26 cellular contexts compared by ENCODE assay signal in the genomic region with DNA sequence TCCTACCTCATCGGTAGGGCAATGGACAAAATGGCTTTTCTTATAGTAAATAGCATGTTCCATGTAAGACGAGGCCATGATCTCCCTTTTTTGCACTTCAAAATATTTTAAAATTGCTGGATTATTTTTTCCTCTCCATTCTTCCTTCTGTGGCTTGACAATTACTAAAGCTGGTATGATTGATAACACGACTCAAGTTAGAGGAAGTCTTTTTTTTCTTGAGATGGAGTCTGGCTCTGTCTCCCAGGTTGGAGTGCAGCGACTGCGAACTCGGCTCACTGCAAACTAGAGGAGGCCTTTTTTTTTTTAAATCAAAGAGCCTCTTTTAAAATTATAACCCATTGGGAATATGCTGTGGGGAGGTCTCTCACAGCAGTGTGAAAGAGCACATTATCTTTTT.
DNase-seq lines count a peak whose midpoint lies in the region; ATAC-seq, FAIRE-seq and TF ChIP-seq lines count a peak whose summit lies in the region.
"Had no signal": no experiment of that assay in that cellular context is flagged by ENCODE, and none has a peak within 500 bp of the region (broad histone marks: within the 10 kb centered on the region; RNA-seq: fewer than 3 reads in every experiment).

No MANE protein-coding gene starts in this region.

- H3K9me1 ChIP-seq in K562 (ENCODE audit: control insufficient read depth, insufficient read depth, low read length) = no peaks in the 10 kb centered on the region

- H3K27ac Mint-ChIP-seq in neural crest cell (ENCODE audit: unreplicated experiment) = peak overlapping the region; percentile 55
- H3K27ac Mint-ChIP-seq in activated T-cell treated with anti-CD3 and anti-CD28 coated beads, Interleukin-2, amount 50 U/mL, for 72 hours = no peak overlapping the region
- no peak overlapping the region for H3K27ac Mint-ChIP-seq in MCF 10A (ENCODE audit: low read depth, unreplicated experiment)
- H3K27ac Mint-ChIP-seq: effector memory CD8-positive, alpha-beta T cell had no signal

- H3K9me3 Mint-ChIP-seq in neural crest cell (peaks cover 3% of the 10 kb centered on the region), MCF 10A (ENCODE audit: unreplicated experiment) (no peaks in the 10 kb centered on the region)
- peaks cover 0 to 3% of the 10 kb centered on the region in 2 donors for H3K9me3 Mint-ChIP-seq in activated T-cell treated with anti-CD3 and anti-CD28 coated beads, Interleukin-2, amount 50 U/mL, for 72 hours
- H3K9me3 Mint-ChIP-seq: effector memory CD8-positive, alpha-beta T cell had no signal

- FAIRE-seq in K562 (lab: Jason Lieb, UNC) (no peak), HepG2 (lab: Jason Lieb, UNC) (no peak)
- FAIRE-seq: G401.6, kidney had no signal

- DNase-seq in K562 (ENCODE audit: extremely low read depth in 1 of 4, low spot score in 3 of 4) (no peak), neural crest cell (ENCODE audit: low read depth, low spot score) (no peak), MCF 10A (ENCODE audit: unreplicated experiment) (no peak), HepG2 (ENCODE audit: low spot score) (no peak)
- no peak for DNase-seq in activated T-cell treated with anti-CD3 and anti-CD28 coated beads, Interleukin-2, amount 50 U/mL, for 72 hours
- DNase-seq: ACHN; activated gamma-delta T cell; brain microvascular endothelial cell; effector memory CD8-positive, alpha-beta T cell; gastrocnemius medialis; KG1; kidney; NCI-H187 treated with DMSO at 0.1 percent for 48 hours; NCI-H774; posterior cingulate gyrus; right lobe of liver; SHP77 treated with DMSO at 0.1 percent for 48 hours; stimulated activated CD4-positive, alpha-beta T cell treated with anti-CD3 and anti-CD28 coated beads, Interleukin-15, amount 100 ng/mL, for 24 hours; stimulated activated CD8-positive, alpha-beta memory T cell treated with anti-CD3 and anti-CD28 coated beads, Interleukin-4, amount 100 ng/mL, for 48 hours; upper lobe of right lung had no signal

- H2AFZ ChIP-seq in OCI-LY3 (ENCODE audit: low read depth, low read length) (no peak overlapping the region), K562 (ENCODE audit: low read depth, low read length) (peak overlapping the region; percentile 66; the same call in 1 of the 2 replicates), HepG2 (ENCODE audit: low read length) (no peak overlapping the region)

- H3K4me2 ChIP-seq in BLaER1 treated with 17β-estradiol and CSF1 and Interleukin-3, amounts not matched to agents 10 nM and 100 nM = peak overlapping the region; percentile 27 to 81 (median 63); a peak in 19 of 22 replicates
- H3K4me2 ChIP-seq in OCI-LY3 (ENCODE audit: low read length) = peak overlapping the region; percentile 39
- no peak overlapping the region for H3K4me2 ChIP-seq in K562 (ENCODE audit: insufficient read depth, low read length)
- H3K4me2 ChIP-seq in HepG2 (ENCODE audit: low read depth, low read length) = no peak overlapping the region

- no peaks in the 10 kb centered on the region for H3K27me3 ChIP-seq in BLaER1 treated with 17β-estradiol and CSF1 and Interleukin-3, amounts not matched to agents 10 nM and 100 nM
- H3K27me3 ChIP-seq in OCI-LY3 (ENCODE audit: low read depth, low read length) (no peaks in the 10 kb centered on the region), K562 (ENCODE audit: control insufficient read depth in 2 of 2, insufficient read depth in 2 of 2, low read length in 2 of 2) (no peaks in the 10 kb centered on the region), HepG2 (ENCODE audit: control insufficient read depth in 1 of 2, insufficient read depth in 2 of 2, low read length in 2 of 2) (no peaks in the 10 kb centered on the region)
- H3K27me3 ChIP-seq: brain microvascular endothelial cell, esophagus muscularis mucosa, gastrocnemius medialis, right lobe of liver, upper lobe of right lung had no signal

- TF ChIP-seq CTCF in OCI-LY3 (IDR thresholded peaks at IDR 0.05; ENCODE audit: low read depth, low read length) (no peak), K562 (IDR thresholded peaks at IDR 0.05 in 2 of 3, conservative IDR thresholded peaks at IDR 0.05 in 1 of 3; ENCODE audit: insufficient read depth in 2 of 3, low read depth in 1 of 3, low read length in 3 of 3) (no peak), neural crest cell (conservative IDR thresholded peaks at IDR 0.05) (no peak), MCF 10A (IDR thresholded peaks at IDR 0.05; ENCODE audit: unreplicated experiment) (no peak), HepG2 (CRISPR knock-in tag; IDR thresholded peaks at IDR 0.05) (no peak)

- H3K36me3 Mint-ChIP-seq in neural crest cell (ENCODE audit: low read depth) (peaks cover 4% of the 10 kb centered on the region), MCF 10A (ENCODE audit: insufficient read depth, unreplicated experiment) (no peaks in the 10 kb centered on the region)
- peaks cover 2 to 3% of the 10 kb centered on the region in 2 donors for H3K36me3 Mint-ChIP-seq in activated T-cell treated with anti-CD3 and anti-CD28 coated beads, Interleukin-2, amount 50 U/mL, for 72 hours (ENCODE audit: insufficient read depth in 2 of 2)

- peak overlapping the region in 3 of 11 experiments; percentile 18 to 64 (median 48); a peak in 3 of 22 replicates for H3K9ac ChIP-seq in BLaER1 treated with 17β-estradiol and CSF1 and Interleukin-3, amounts not matched to agents 10 nM and 100 nM
- H3K9ac ChIP-seq in OCI-LY3 (ENCODE audit: low read length) = peak overlapping the region; percentile 27; the same call in 1 of the 2 replicates
- no peak overlapping the region for H3K9ac ChIP-seq in K562 (ENCODE audit: insufficient read depth in 1 of 2, low read depth in 2 of 2, low read length in 2 of 2)
- no peak overlapping the region for H3K9ac ChIP-seq in HepG2 (ENCODE audit: insufficient read depth, low read depth, low read length)

- ATAC-seq in K562 (peak; percentile 52), HG03135 (IDR thresholded peaks at IDR 0.05; ENCODE audit: unreplicated experiment) (no peak), HepG2 (no peak)
- no peak for ATAC-seq in activated T-cell treated with anti-CD3 and anti-CD28 coated beads, Interleukin-2, amount 50 U/mL, for 72 hours (replicated peaks in 1 of 2)
- ATAC-seq: effector memory CD8-positive, alpha-beta T cell; gastrocnemius medialis; right lobe of liver; upper lobe of right lung had no signal

- TF ChIP-seq EP300 in K562 (IDR thresholded peaks at IDR 0.05; ENCODE audit: low read length) (no peak), HepG2 (IDR thresholded peaks at IDR 0.05; ENCODE audit: low read depth in 2 of 2, low read length in 2 of 2) (no peak), HepG2 (CRISPR knock-in tag; IDR thresholded peaks at IDR 0.05; ENCODE audit: borderline replicate concordance) (no peak)

- in situ Hi-C loops in K562 (cut with MboI) = no loop called here
- in situ Hi-C loops in HepG2 (cut with HindIII; ENCODE audit: extremely low pct_ligation_motif_present, low pct_unique_long_range_greater_than_20kb) = no loop called here

- H3K4me3 Mint-ChIP-seq in neural crest cell = no peak overlapping the region
- no peak overlapping the region for H3K4me3 Mint-ChIP-seq in activated T-cell treated with anti-CD3 and anti-CD28 coated beads, Interleukin-2, amount 50 U/mL, for 72 hours
- H3K4me3 Mint-ChIP-seq in MCF 10A (ENCODE audit: unreplicated experiment) = no peak overlapping the region
- H3K4me3 Mint-ChIP-seq: effector memory CD8-positive, alpha-beta T cell had no signal

- peak overlapping the region in 10 of 11 experiments; percentile 8 to 77 (median 57); a peak in 12 of 22 replicates for H3K27ac ChIP-seq in BLaER1 treated with 17β-estradiol and CSF1 and Interleukin-3, amounts not matched to agents 10 nM and 100 nM
- peak overlapping the region; percentile 61 for H3K27ac ChIP-seq in OCI-LY3 (ENCODE audit: low read length)
- no peak overlapping the region for H3K27ac ChIP-seq in K562 (ENCODE audit: extremely low read depth, low read depth, low read length)
- no peak overlapping the region for H3K27ac ChIP-seq in HepG2 (ENCODE audit: extremely low read length, insufficient read depth, low read length)
- H3K27ac ChIP-seq: brain microvascular endothelial cell, esophagus muscularis mucosa, gastrocnemius medialis, right lobe of liver, upper lobe of right lung had no signal

- POLR2A ChIA-PET in K562 (lab: Yijun Ruan, JAX) (no interaction called here), MCF 10A (lab: Yijun Ruan, JAX) (no interaction called here), HepG2 (lab: Yijun Ruan, JAX) (no interaction called here)

- intact Hi-C loops in K562 (cut with micrococcal nuclease) = no loop called here
- intact Hi-C loops in MCF 10A (cut with micrococcal nuclease) = no loop called here
- intact Hi-C loops in HepG2 (cut with micrococcal nuclease; ENCODE audit: unreplicated experiment) = no loop called here

- peaks cover 10 to 62% (median 53%) of the 10 kb centered on the region in 11 experiments; a peak in 21 of 22 replicates for H3K9me3 ChIP-seq in BLaER1 treated with 17β-estradiol and CSF1 and Interleukin-3, amounts not matched to agents 10 nM and 100 nM (replicated peaks in 1 of 11)
- no peaks in the 10 kb centered on the region for H3K9me3 ChIP-seq in OCI-LY3 (ENCODE audit: insufficient read depth, low read length)
- peaks cover 5% of the 10 kb centered on the region; the same call in 1 of the 2 replicates for H3K9me3 ChIP-seq in K562 (replicated peaks; ENCODE audit: control insufficient read depth, insufficient read depth, low read depth, low read length)
- H3K9me3 ChIP-seq in HepG2 (ENCODE audit: low read length) = no peaks in the 10 kb centered on the region
- H3K9me3 ChIP-seq: esophagus muscularis mucosa, gastrocnemius medialis, HAP-1, right lobe of liver, upper lobe of right lung had no signal

- TF ChIP-seq POLR2A in K562 (conservative IDR thresholded peaks at IDR 0.05) (no peak), HepG2 (IDR thresholded peaks at IDR 0.05; ENCODE audit: insufficient read depth in 1 of 2, low read depth in 2 of 2, low read length in 2 of 2) (no peak)

- no peak overlapping the region; a peak in 1 of 20 replicates for H3K4me3 ChIP-seq in BLaER1 treated with 17β-estradiol and CSF1 and Interleukin-3, amounts not matched to agents 10 nM and 100 nM
- H3K4me3 ChIP-seq in OCI-LY3 (ENCODE audit: low read length) (no peak overlapping the region), K562 (no peak overlapping the region), HepG2 (replicated peaks in 1 of 3; ENCODE audit: insufficient read depth in 1 of 3, low read depth in 2 of 3, low read length in 3 of 3) (no peak overlapping the region)
- H3K4me3 ChIP-seq: esophagus muscularis mucosa, gastrocnemius medialis, HAP-1, right lobe of liver, upper lobe of right lung had no signal

- no TSS peak for BruUV-seq in K562 (replicated peaks; lab: Mats Ljungman, UMichigan)
- BruUV-seq in MCF 10A (replicated peaks; lab: Mats Ljungman, UMichigan) = no TSS peak
- BruUV-seq in HepG2 (replicated peaks; lab: Mats Ljungman, UMichigan) = no TSS peak

- CTCF ChIA-PET in K562 (lab: Yijun Ruan, JAX; ENCODE audit: low intra/inter-chr PET ratio) (no interaction called here), MCF 10A (lab: Yijun Ruan, JAX) (interaction anchor here (0.6 kb wide), 1 partner anchor 10 kb away, joined by 3 read pairs; no protein-coding TSS in a partner anchor), HepG2 (lab: Yijun Ruan, JAX; ENCODE audit: low intra/inter-chr PET ratio, low total read pairs) (no interaction called here)

- H3K4me1 ChIP-seq in BLaER1 treated with 17β-estradiol and CSF1 and Interleukin-3, amounts not matched to agents 10 nM and 100 nM = peaks cover 18 to 89% (median 34%) of the 10 kb centered on the region in 10 experiments
- H3K4me1 ChIP-seq in OCI-LY3 (ENCODE audit: low read length) (peaks cover 65% of the 10 kb centered on the region), K562 (replicated peaks in 1 of 2; ENCODE audit: control insufficient read depth in 2 of 2, insufficient read depth in 2 of 2, low read length in 2 of 2) (peaks cover 0 to 5% of the 10 kb centered on the region in 2 experiments; a peak in 3 of 5 replicates), HepG2 (ENCODE audit: insufficient read depth, low read length) (peaks cover 17% of the 10 kb centered on the region)
- H3K4me1 ChIP-seq: HAP-1, right lobe of liver, upper lobe of right lung had no signal

- H4K20me1 ChIP-seq in BLaER1 treated with 17β-estradiol and CSF1 and Interleukin-3, amounts not matched to agents 10 nM and 100 nM = no peaks in the 10 kb centered on the region
- H4K20me1 ChIP-seq in OCI-LY3 (ENCODE audit: insufficient read depth, low read length) = no peaks in the 10 kb centered on the region
- no peaks in the 10 kb centered on the region for H4K20me1 ChIP-seq in K562 (replicated peaks; ENCODE audit: control insufficient read depth, insufficient read depth, low read length)
- H4K20me1 ChIP-seq in HepG2 (ENCODE audit: insufficient read depth, low read length) = no peaks in the 10 kb centered on the region

- WGBS in K562 (ENCODE audit: insufficient coverage, low coverage, missing lambda C conversion rate) = 40% methylated on average over 6 of the region's 6 CpGs
- WGBS in HepG2 (ENCODE audit: low lambda C conversion rate) = 90% methylated on average over 6 of the region's 6 CpGs

- peaks cover 0 to 32% (median 4%) of the 10 kb centered on the region in 11 experiments; a peak in 8 of 22 replicates for H3K36me3 ChIP-seq in BLaER1 treated with 17β-estradiol and CSF1 and Interleukin-3, amounts not matched to agents 10 nM and 100 nM
- H3K36me3 ChIP-seq in OCI-LY3 (replicated peaks; ENCODE audit: low read depth, low read length) (peaks cover 3% of the 10 kb centered on the region), K562 (ENCODE audit: control insufficient read depth, insufficient read depth, low read length) (no peaks in the 10 kb centered on the region), HepG2 (replicated peaks in 1 of 2; ENCODE audit: control insufficient read depth in 1 of 2, insufficient read depth in 2 of 2, low read length in 2 of 2) (no peaks in the 10 kb centered on the region)
- H3K36me3 ChIP-seq: brain microvascular endothelial cell, esophagus muscularis mucosa, gastrocnemius medialis, HAP-1, right lobe of liver, upper lobe of right lung had no signal

- H3K79me2 ChIP-seq in OCI-LY3 (ENCODE audit: low read length) = no peaks in the 10 kb centered on the region
- H3K79me2 ChIP-seq in K562 (ENCODE audit: control insufficient read depth, insufficient read depth, low read length) = no peaks in the 10 kb centered on the region
- H3K79me2 ChIP-seq in HepG2 (ENCODE audit: insufficient read depth, low read length) = no peaks in the 10 kb centered on the region

- TF ChIP-seq RAD21 in K562 (CRISPR knock-in tag; conservative IDR thresholded peaks at IDR 0.05 in 1 of 2, IDR thresholded peaks at IDR 0.05 in 1 of 2) (no peak), HepG2 (CRISPR knock-in tag; IDR thresholded peaks at IDR 0.05) (no peak)

- peaks cover 29% of the 10 kb centered on the region for H3K4me1 Mint-ChIP-seq in neural crest cell
- H3K4me1 Mint-ChIP-seq in activated T-cell treated with anti-CD3 and anti-CD28 coated beads, Interleukin-2, amount 50 U/mL, for 72 hours (ENCODE audit: low read depth) = peaks cover 32% of the 10 kb centered on the region
- H3K4me1 Mint-ChIP-seq in MCF 10A (ENCODE audit: insufficient read depth, unreplicated experiment) = no peaks in the 10 kb centered on the region

- H3K27me3 Mint-ChIP-seq in neural crest cell (ENCODE audit: low read depth) (no peaks in the 10 kb centered on the region), MCF 10A (ENCODE audit: insufficient read depth, unreplicated experiment) (no peaks in the 10 kb centered on the region)
- H3K27me3 Mint-ChIP-seq in activated T-cell treated with anti-CD3 and anti-CD28 coated beads, Interleukin-2, amount 50 U/mL, for 72 hours (ENCODE audit: low read depth) = no peaks in the 10 kb centered on the region
- H3K27me3 Mint-ChIP-seq: effector memory CD8-positive, alpha-beta T cell had no signal

Comparison
In these comparisons a context has a peak if more than half of its experiments do, and no peak if none do; other contexts are left out.
1. H3K27ac ChIP-seq: peak in BLaER1 treated with 17β-estradiol and CSF1 and Interleukin-3, amounts not matched to agents 10 nM and 100 nM (10 of 11) and OCI-LY3 (single experiment); none in K562 (single experiment) and HepG2 (single experiment).
2. H3K4me2 ChIP-seq: peak in BLaER1 treated with 17β-estradiol and CSF1 and Interleukin-3, amounts not matched to agents 10 nM and 100 nM (11 of 11) and OCI-LY3 (single experiment); none in K562 (single experiment) and HepG2 (single experiment).